Comparison of ENCODE assay signal across 1 cellular context in the genomic region with DNA sequence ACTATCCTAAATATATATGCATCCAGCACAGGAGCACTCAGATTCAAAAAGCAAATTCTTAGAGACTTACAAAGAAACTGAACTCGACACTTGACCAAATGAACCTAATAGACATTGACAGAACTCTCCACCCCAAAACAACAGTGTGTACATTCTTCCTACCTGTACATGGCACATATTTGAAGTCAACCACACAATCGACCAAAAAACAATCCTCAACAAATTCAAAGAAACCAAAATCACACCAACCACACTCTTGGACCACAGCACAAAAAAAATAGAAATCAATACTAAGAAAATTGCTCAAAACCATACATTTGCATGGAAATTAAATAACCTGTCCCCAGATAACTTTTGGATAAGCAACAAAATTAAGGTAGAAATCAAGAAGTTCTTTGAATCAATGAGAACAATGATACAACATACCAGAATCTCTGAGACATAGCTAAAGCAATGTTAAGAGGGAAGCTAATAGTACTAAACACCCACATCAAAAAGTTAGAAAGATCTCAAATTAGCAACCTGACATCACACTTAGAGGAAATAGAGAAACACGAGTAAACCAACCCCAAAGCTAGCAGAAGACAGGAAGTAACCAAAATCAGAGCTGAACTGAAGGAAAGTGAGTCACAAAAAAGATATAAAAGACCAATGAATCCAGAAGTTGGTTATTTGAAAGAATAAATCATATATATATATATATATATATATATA.
A peak's percentile ranks its signal among the peaks of the same experiment; 100 is the strongest.
TF ChIP-seq lines count a peak whose summit lies in the region.

No MANE protein-coding gene starts in this region.

TF ChIP-seq in GM12878, 131 proteins besides CTCF, POLR2A, EP300 and RAD21 (continued from another document):
- TF ChIP-seq, protein P1, sequence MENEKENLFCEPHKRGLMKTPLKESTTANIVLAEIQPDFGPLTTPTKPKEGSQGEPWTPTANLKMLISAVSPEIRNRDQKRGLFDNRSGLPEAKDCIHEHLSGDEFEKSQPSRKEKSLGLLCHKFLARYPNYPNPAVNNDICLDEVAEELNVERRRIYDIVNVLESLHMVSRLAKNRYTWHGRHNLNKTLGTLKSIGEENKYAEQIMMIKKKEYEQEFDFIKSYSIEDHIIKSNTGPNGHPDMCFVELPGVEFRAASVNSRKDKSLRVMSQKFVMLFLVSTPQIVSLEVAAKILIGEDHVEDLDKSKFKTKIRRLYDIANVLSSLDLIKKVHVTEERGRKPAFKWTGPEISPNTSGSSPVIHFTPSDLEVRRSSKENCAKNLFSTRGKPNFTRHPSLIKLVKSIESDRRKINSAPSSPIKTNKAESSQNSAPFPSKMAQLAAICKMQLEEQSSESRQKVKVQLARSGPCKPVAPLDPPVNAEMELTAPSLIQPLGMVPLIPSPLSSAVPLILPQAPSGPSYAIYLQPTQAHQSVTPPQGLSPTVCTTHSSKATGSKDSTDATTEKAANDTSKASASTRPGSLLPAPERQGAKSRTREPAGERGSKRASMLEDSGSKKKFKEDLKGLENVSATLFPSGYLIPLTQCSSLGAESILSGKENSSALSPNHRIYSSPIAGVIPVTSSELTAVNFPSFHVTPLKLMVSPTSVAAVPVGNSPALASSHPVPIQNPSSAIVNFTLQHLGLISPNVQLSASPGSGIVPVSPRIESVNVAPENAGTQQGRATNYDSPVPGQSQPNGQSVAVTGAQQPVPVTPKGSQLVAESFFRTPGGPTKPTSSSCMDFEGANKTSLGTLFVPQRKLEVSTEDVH (IDR thresholded peaks at IDR 0.05; ENCODE audit: low read depth, partially characterized antibody): peak; percentile 46
